Comparison of ENCODE assay signal across 1 cellular context in genomic region chr19:15869109-15869555, GRCh38.
TF ChIP-seq lines count a peak whose summit lies in the region.

No MANE protein-coding gene starts in this region.

TF ChIP-seq in K562, 482 proteins besides CTCF, POLR2A, EP300 and RAD21 (continued from another document and continues in another):
- no peak for TF ChIP-seq RNF219 (CRISPR knock-in tag; IDR thresholded peaks at IDR 0.05)
- no peak for TF ChIP-seq E2F6 (IDR thresholded peaks at IDR 0.05; ENCODE audit: borderline replicate concordance in 1 of 2, extremely low read depth in 1 of 2, insufficient read depth in 1 of 2, insufficient read length in 1 of 2, low read depth in 1 of 2, low read length in 1 of 2, poor library complexity in 1 of 2, severe bottlenecking in 1 of 2)
- TF ChIP-seq MAZ (CRISPR knock-in tag; conservative IDR thresholded peaks at IDR 0.05 in 1 of 2, IDR thresholded peaks at IDR 0.05 in 1 of 2), result peak; percentile 19 to 62; a peak in 2 of 4 replicates
- TF ChIP-seq ZNF274 (IDR thresholded peaks at IDR 0.05; ENCODE audit: borderline replicate concordance, low read depth, low read length), result no peak
- TF ChIP-seq COPS2 (conservative IDR thresholded peaks at IDR 0.05), result no peak
- no peak for TF ChIP-seq ZNF445 (CRISPR knock-in tag; IDR thresholded peaks at IDR 0.05; ENCODE audit: low read depth)
- TF ChIP-seq REST (CRISPR knock-in tag; IDR thresholded peaks at IDR 0.05; ENCODE audit: low read depth), result 0 out of 2 replicates have a peak, but pooled peaks have one; percentile 62
- TF ChIP-seq HLTF (IDR thresholded peaks at IDR 0.05), result no peak
- no peak for TF ChIP-seq ZZZ3 (IDR thresholded peaks at IDR 0.05)
- no peak for TF ChIP-seq MCM3 (IDR thresholded peaks at IDR 0.05)
- no peak for TF ChIP-seq BMI1 (IDR thresholded peaks at IDR 0.05; ENCODE audit: low read length)
- no peak for TF ChIP-seq SRSF3 (IDR thresholded peaks at IDR 0.05; ENCODE audit: insufficient read depth, low read length)
- no peak for TF ChIP-seq ZNF124 (CRISPR knock-in tag; IDR thresholded peaks at IDR 0.05)
- no peak for TF ChIP-seq BCL6 (CRISPR knock-in tag; IDR thresholded peaks at IDR 0.05)
- no peak for TF ChIP-seq ZHX1 (conservative IDR thresholded peaks at IDR 0.05; ENCODE audit: low read length)
- TF ChIP-seq RCOR1 (IDR thresholded peaks at IDR 0.05; ENCODE audit: borderline replicate concordance in 1 of 2, low read depth in 2 of 2, low read length in 2 of 2), result peak in 1 of 2 experiments; percentile 58; a peak in 1 of 4 replicates
- no peak for TF ChIP-seq XRCC3 (IDR thresholded peaks at IDR 0.05)
- peak; percentile 24; the same call in 1 of the 2 replicates for TF ChIP-seq TCF3 (CRISPR knock-in tag; IDR thresholded peaks at IDR 0.05)
- no peak for TF ChIP-seq ZNF77 (CRISPR knock-in tag; IDR thresholded peaks at IDR 0.05)
- TF ChIP-seq PTTG1 (tag; IDR thresholded peaks at IDR 0.05; ENCODE audit: low read depth), result no peak
- no peak for TF ChIP-seq RBM15 (IDR thresholded peaks at IDR 0.05; ENCODE audit: insufficient read depth, low read length)
- TF ChIP-seq HNRNPH1 (optimal IDR thresholded peaks at IDR 0.05; ENCODE audit: low read depth, low read length), result no peak
- TF ChIP-seq ZNF140 (CRISPR knock-in tag; IDR thresholded peaks at IDR 0.05), result no peak
- no peak for TF ChIP-seq LCOR (CRISPR knock-in tag; IDR thresholded peaks at IDR 0.05)
- no peak for TF ChIP-seq SREBF2 (CRISPR knock-in tag; IDR thresholded peaks at IDR 0.05)
- no peak for TF ChIP-seq ATF1 (CRISPR knock-in tag; IDR thresholded peaks at IDR 0.05)
- TF ChIP-seq ATF1 (tag; IDR thresholded peaks at IDR 0.05), result no peak
- TF ChIP-seq NFXL1 (CRISPR knock-in tag; IDR thresholded peaks at IDR 0.05), result no peak
- TF ChIP-seq HDAC3 (IDR thresholded peaks at IDR 0.05; ENCODE audit: borderline replicate concordance, partially characterized antibody), result no peak
- TF ChIP-seq RUNX1 (IDR thresholded peaks at IDR 0.05; ENCODE audit: low read depth), result no peak
- no peak for TF ChIP-seq NKRF (IDR thresholded peaks at IDR 0.05; ENCODE audit: borderline replicate concordance)
- no peak for TF ChIP-seq ZNF57 (CRISPR knock-in tag; IDR thresholded peaks at IDR 0.05)
- no peak for TF ChIP-seq NCOA6 (IDR thresholded peaks at IDR 0.05)
- TF ChIP-seq FOXJ3 (CRISPR knock-in tag; IDR thresholded peaks at IDR 0.05), result no peak
- TF ChIP-seq CREB3 (tag; conservative IDR thresholded peaks at IDR 0.05; ENCODE audit: low read depth), result no peak
- no peak for TF ChIP-seq PRDM10 (IDR thresholded peaks at IDR 0.05; ENCODE audit: partially characterized antibody)
- TF ChIP-seq ARID3B (CRISPR knock-in tag; IDR thresholded peaks at IDR 0.05; ENCODE audit: borderline replicate concordance), result no peak
- no peak for TF ChIP-seq TCF7 (IDR thresholded peaks at IDR 0.05; ENCODE audit: borderline replicate concordance)
- TF ChIP-seq ZNF586 (CRISPR knock-in tag; conservative IDR thresholded peaks at IDR 0.05), result no peak
- no peak for TF ChIP-seq ZNF75A (CRISPR knock-in tag; IDR thresholded peaks at IDR 0.05)
- peak; percentile 37; the same call in 1 of the 2 replicates for TF ChIP-seq TEAD4 (IDR thresholded peaks at IDR 0.05; ENCODE audit: low read length)
- no peak for TF ChIP-seq TEAD4 (CRISPR knock-in tag; IDR thresholded peaks at IDR 0.05; ENCODE audit: borderline replicate concordance)
- TF ChIP-seq CC2D1A (IDR thresholded peaks at IDR 0.05), result 0 out of 2 replicates have a peak, but pooled peaks have one; percentile 47
